Comparison of ENCODE assay signal across 25 cellular contexts in the genomic region with DNA sequence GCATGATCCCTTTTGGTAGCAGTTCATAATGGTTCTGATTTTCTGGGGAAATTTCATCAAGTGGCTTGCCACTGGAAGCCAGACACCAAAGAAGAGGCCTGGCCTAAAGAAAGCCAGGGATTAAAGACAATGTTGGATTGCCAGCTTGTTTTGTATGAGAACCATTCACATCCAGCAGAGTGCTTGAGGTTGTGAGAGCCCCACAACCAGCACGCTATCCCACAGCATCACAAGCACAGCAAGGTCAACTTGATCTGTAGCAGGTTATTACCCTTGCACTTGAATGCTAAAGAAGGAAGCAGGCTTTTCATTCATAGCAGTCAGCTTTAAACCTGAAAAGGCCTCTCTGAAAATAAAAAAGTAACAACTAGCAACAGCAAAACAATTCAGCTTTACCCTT.
"Had no signal": no experiment of that assay in that cellular context is flagged by ENCODE, and none has a peak within 500 bp of the region (broad histone marks: within the 10 kb centered on the region; RNA-seq: fewer than 3 reads in every experiment).

No MANE protein-coding gene starts in this region.

- H3K36me3 ChIP-seq: colonic mucosa, gastroesophageal sphincter, heart left ventricle, left lung, neutrophil, pancreas, right lobe of liver, thoracic aorta, tibial nerve, upper lobe of left lung had no signal

- H3K4me3 ChIP-seq: colonic mucosa, gastroesophageal sphincter, hepatocyte, left lung, pancreas, right lobe of liver, tibial nerve had no signal

- H3K79me2 ChIP-seq: hepatocyte had no signal

- ATAC-seq: esophagus mucosa; foreskin keratinocyte; gastroesophageal sphincter; heart left ventricle; left cardiac atrium; left lung; natural killer cell; pancreas; right lobe of liver; stimulated activated naive B cell treated with anti-CD40 and anti-IgM and Interleukin-4, amounts not matched to agents 10 μg/mL and 1 μg/mL and 100 μg/mL, for 72 hours had no signal

- H3K27ac ChIP-seq: colonic mucosa, epithelial cell of prostate, foreskin keratinocyte, gastroesophageal sphincter, hepatocyte, left lung, neutrophil, pancreas, right lobe of liver, thoracic aorta, tibial nerve had no signal

- H2AFZ ChIP-seq: hepatocyte had no signal

- H3K4me2 ChIP-seq: hepatocyte had no signal

- H3K4me1 ChIP-seq: colonic mucosa, foreskin keratinocyte, left lung, pancreas, right lobe of liver had no signal

- FAIRE-seq: kidney, pancreas, small intestine, urothelium cell line had no signal

- H3K9me3 ChIP-seq: colonic mucosa, gastroesophageal sphincter, heart left ventricle, left lung, neutrophil, pancreas, right lobe of liver, thoracic aorta, tibial nerve, upper lobe of left lung had no signal

- DNase-seq: colonic mucosa; effector CD8-positive, alpha-beta T cell; endodermal cell; foreskin keratinocyte; heart left ventricle; kidney; left cardiac atrium; left lung; natural killer cell; pancreas; retina; right lobe of liver; small intestine; stimulated activated CD4-positive, alpha-beta T cell treated with anti-CD3 and anti-CD28 coated beads, Interleukin-15, amount 100 ng/mL, for 24 hours; stimulated activated CD4-positive, alpha-beta T cell treated with anti-CD3 and anti-CD28 coated beads, Interleukin-2, amount 100 ng/mL, for 48 hours; stimulated activated naive B cell treated with anti-CD40 and anti-IgM and Interleukin-4, amounts not matched to agents 10 μg/mL and 1 μg/mL and 100 μg/mL, for 72 hours; upper lobe of left lung had no signal

- H3K27me3 ChIP-seq: colonic mucosa, foreskin keratinocyte, gastroesophageal sphincter, heart left ventricle, hepatocyte, left lung, neutrophil, pancreas, right lobe of liver, tibial nerve, upper lobe of left lung had no signal
